In the genomic region with DNA sequence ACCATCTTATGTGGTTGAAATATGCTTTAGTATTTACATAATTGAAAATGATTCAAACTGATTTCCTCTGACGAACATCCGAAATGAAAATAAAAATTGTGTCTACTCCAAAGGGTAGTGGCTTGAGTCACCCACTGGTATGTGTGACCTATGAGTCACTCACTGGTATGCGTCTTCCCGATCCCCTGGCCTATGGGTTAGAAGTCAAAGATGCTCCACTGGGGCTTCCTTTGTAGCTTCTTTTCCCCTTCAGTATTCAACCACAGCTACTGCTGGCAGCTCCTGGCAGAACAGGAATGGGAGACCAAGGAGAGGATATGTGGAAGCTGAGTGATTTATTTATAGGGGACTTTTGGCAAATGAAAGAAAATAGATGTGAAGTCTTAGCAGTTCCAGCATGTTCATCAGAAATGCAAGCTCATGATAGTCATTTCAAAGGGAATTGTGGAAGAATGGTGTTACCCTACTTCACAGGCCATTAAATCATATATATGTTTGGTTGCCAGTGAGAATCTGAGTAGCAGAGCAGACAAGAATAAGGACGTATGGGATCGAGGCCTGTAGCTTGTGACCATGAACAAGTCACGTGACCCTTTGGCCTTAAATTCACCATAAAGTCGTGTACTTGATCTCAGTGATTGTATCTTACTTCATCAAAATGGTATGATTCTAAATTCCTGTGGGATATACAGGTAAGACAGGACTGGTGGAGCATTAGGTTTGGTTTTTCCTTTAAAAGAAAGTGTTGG, we compare ENCODE assay signal across 8 cellular contexts.
DNase-seq lines count a peak whose midpoint lies in the region; ATAC-seq, FAIRE-seq and TF ChIP-seq lines count a peak whose summit lies in the region.

No MANE protein-coding gene starts in this region.

- no peak overlapping the region for H3K4me3 ChIP-seq in epithelial cell of esophagus (ENCODE audit: low read length)

- intact Hi-C loops in natural killer cell (cut with micrococcal nuclease) = loop anchor here (1.0 kb wide), 1 partner anchor 18 kb away; no protein-coding TSS in a partner anchor

- peak overlapping the region; percentile 51 for H3K27ac Mint-ChIP-seq in activated CD4-positive, alpha-beta T cell treated with anti-CD3 and anti-CD28 coated beads, Interleukin-2, amount 10 ng/mL, durations not matched to agents 7 days and 5 days
- H3K27ac Mint-ChIP-seq in natural killer cell = peak overlapping the region; percentile 76 to 85

- no peak for TF ChIP-seq CTCF in epithelial cell of esophagus (IDR thresholded peaks at IDR 0.05; ENCODE audit: insufficient read depth, low read depth, low read length, missing control alignments)
- TF ChIP-seq CTCF in natural killer cell (IDR thresholded peaks at IDR 0.05) = no peak

- DNase-seq in HK-2 (ENCODE audit: unreplicated experiment) (peak; percentile 66), epithelial cell of esophagus (ENCODE audit: low read depth) (peak; percentile 86), natural killer cell (no peak), ureter (ENCODE audit: low spot score) (peak; percentile 65), NCI-H128 (lab: John Stamatoyannopoulos, UW; ENCODE audit: unreplicated experiment) (no peak)
- DNase-seq in activated CD4-positive, alpha-beta T cell treated with anti-CD3 and anti-CD28 coated beads, Interleukin-2, amount 10 ng/mL, durations not matched to agents 7 days and 5 days = peak; percentile 45

- no peaks in the 10 kb centered on the region for H3K27me3 Mint-ChIP-seq in activated CD4-positive, alpha-beta T cell treated with anti-CD3 and anti-CD28 coated beads, Interleukin-2, amount 10 ng/mL, durations not matched to agents 7 days and 5 days
- no peaks in the 10 kb centered on the region for H3K27me3 Mint-ChIP-seq in natural killer cell (ENCODE audit: low read depth in 2 of 2)

- H3K4me3 Mint-ChIP-seq in activated CD4-positive, alpha-beta T cell treated with anti-CD3 and anti-CD28 coated beads, Interleukin-2, amount 10 ng/mL, durations not matched to agents 7 days and 5 days = no peak overlapping the region
- H3K4me3 Mint-ChIP-seq in natural killer cell = no peak overlapping the region

- H3K9me3 Mint-ChIP-seq in activated CD4-positive, alpha-beta T cell treated with anti-CD3 and anti-CD28 coated beads, Interleukin-2, amount 10 ng/mL, durations not matched to agents 7 days and 5 days = peaks cover 12% of the 10 kb centered on the region
- H3K9me3 Mint-ChIP-seq in natural killer cell = peaks cover 0 to 2% of the 10 kb centered on the region in 2 donors

- POLR2A ChIA-PET in activated CD4-positive, alpha-beta T cell treated with anti-CD3 and anti-CD28 coated beads, Interleukin-2, amount 10 ng/mL, durations not matched to agents 7 days and 5 days (lab: Charles Lee) = no interaction called here

- ATAC-seq in natural killer cell (peak; percentile 89 to 92 (median 92)), GM18867 (IDR thresholded peaks at IDR 0.05; ENCODE audit: unreplicated experiment) (no peak)

- CTCF ChIA-PET in activated CD4-positive, alpha-beta T cell treated with anti-CD3 and anti-CD28 coated beads, Interleukin-2, amount 10 ng/mL, durations not matched to agents 7 days and 5 days (lab: Charles Lee) = interaction anchor here (0.6 to 1.3 kb wide), 6 partner anchors 11 to 895 kb away, joined by 3 to 4 read pairs (median 3); no protein-coding TSS in a partner anchor

- FAIRE-seq in A204.1 (lab: Jason Lieb, UNC) = peak; percentile 62

- H3K36me3 Mint-ChIP-seq in activated CD4-positive, alpha-beta T cell treated with anti-CD3 and anti-CD28 coated beads, Interleukin-2, amount 10 ng/mL, durations not matched to agents 7 days and 5 days (ENCODE audit: low read depth) = peaks cover 11% of the 10 kb centered on the region
- no peaks in the 10 kb centered on the region for H3K36me3 Mint-ChIP-seq in natural killer cell

- H3K4me1 Mint-ChIP-seq in activated CD4-positive, alpha-beta T cell treated with anti-CD3 and anti-CD28 coated beads, Interleukin-2, amount 10 ng/mL, durations not matched to agents 7 days and 5 days = peaks cover 56% of the 10 kb centered on the region
- H3K4me1 Mint-ChIP-seq in natural killer cell = peaks cover 43 to 44% of the 10 kb centered on the region in 2 donors

Comparison
In these comparisons a context has a peak if more than half of its experiments do, and no peak if none do; other contexts are left out.
1. DNase-seq: peak in HK-2 (single experiment), activated CD4-positive, alpha-beta T cell treated with anti-CD3 and anti-CD28 coated beads, Interleukin-2, amount 10 ng/mL, durations not matched to agents 7 days and 5 days (single experiment), epithelial cell of esophagus (single experiment) and ureter (single experiment); none in natural killer cell (single experiment) and NCI-H128 (single experiment).